ENCODE assay signal across 8 cellular contexts in genomic region chr2:223944704-223945531, GRCh38. TPM values are rescaled to one million over a fixed set of nuclear protein-coding genes. Genes with fewer than 3 reads are reported as not detected.
A peak's percentile ranks its signal among the peaks of the same experiment; 100 is the strongest.
DNase-seq lines count a peak whose midpoint lies in the region; ATAC-seq and TF ChIP-seq lines count a peak whose summit lies in the region.

WDFY1 (minus strand) TSS chr2:223945335; CDS start chr2:223945284, 51 bp downstream.

- peaks cover 22% of the 10 kb centered on the region for H3K36me3 Mint-ChIP-seq in activated CD4-positive, alpha-beta T cell treated with anti-CD3 and anti-CD28 coated beads for 36 hours (ENCODE audit: low read depth)

- POLR2A ChIA-PET in activated CD4-positive, alpha-beta T cell treated with anti-CD3 and anti-CD28 coated beads for 36 hours (lab: Charles Lee) = interaction anchor here (0.6 kb wide), 1 partner anchor 16 kb away, joined by 3 read pairs; no protein-coding TSS in a partner anchor

- peaks cover 62% of the 10 kb centered on the region for H3K4me1 Mint-ChIP-seq in activated CD4-positive, alpha-beta T cell treated with anti-CD3 and anti-CD28 coated beads for 36 hours

- H3K4me3 ChIP-seq in choroid plexus epithelial cell (ENCODE audit: low read depth, low read length) = peak within 1 kb of the TSS; percentile 98

- peak within 1 kb of the TSS; percentile 90 for H3K27ac Mint-ChIP-seq in activated CD4-positive, alpha-beta T cell treated with anti-CD3 and anti-CD28 coated beads for 36 hours

- peaks cover 1% of the 10 kb centered on the region for H3K27me3 Mint-ChIP-seq in activated CD4-positive, alpha-beta T cell treated with anti-CD3 and anti-CD28 coated beads for 36 hours

- intact Hi-C loops in activated CD4-positive, alpha-beta T cell treated with anti-CD3 and anti-CD28 coated beads for 36 hours (cut with DNase I, micrococcal nuclease) = loop anchor here (1.0 to 10.0 kb wide), 7 partner anchors 12 to 1523 kb away; partner anchors contain the start of genes MRPL44 (in 2 of the 2), ACSL3 (in 1 of the 2), CUL3 (in 1 of the 2) and SGPP2 (in 1 of the 2)

- peak within 1 kb of the TSS; percentile 90 for H3K4me3 Mint-ChIP-seq in activated CD4-positive, alpha-beta T cell treated with anti-CD3 and anti-CD28 coated beads for 36 hours

- CTCF ChIA-PET in activated CD4-positive, alpha-beta T cell treated with anti-CD3 and anti-CD28 coated beads for 36 hours (lab: Charles Lee) = interaction anchor here (0.9 to 1.9 kb wide), 2 partner anchors 25 to 184 kb away, joined by 3 to 6 read pairs; no protein-coding TSS in a partner anchor

- ATAC-seq in GM19043 (IDR thresholded peaks at IDR 0.05; ENCODE audit: low read depth, unreplicated experiment) = peak; percentile 78
- ATAC-seq in HG03342 (IDR thresholded peaks at IDR 0.05; ENCODE audit: unreplicated experiment) = peak; percentile 79
- ATAC-seq in activated CD4-positive, alpha-beta T cell treated with anti-CD3 and anti-CD28 coated beads for 36 hours = peak; percentile 52

- DNase-seq in AML-193 (lab: John Stamatoyannopoulos, UW) = peak; percentile 61 to 84
- DNase-seq in NCI-H510A (lab: John Stamatoyannopoulos, UW) = peak; percentile 73
- DNase-seq in activated CD4-positive, alpha-beta T cell treated with anti-CD3 and anti-CD28 coated beads for 36 hours = peak; percentile 90
- DNase-seq in choroid plexus epithelial cell (ENCODE audit: low read depth) = peak; percentile 92
- peak; percentile 91 for DNase-seq in kidney tubule cell (ENCODE audit: low spot score)
- DNase-seq in stimulated activated CD4-positive, alpha-beta T cell treated with anti-CD3 and anti-CD28 coated beads, Interleukin-1b, Interleukin-23, amount 100 ng/mL, for 1 hour (ENCODE audit: low read depth in 2 of 2) = peak; percentile 49 to 62

- no peak for TF ChIP-seq CTCF in choroid plexus epithelial cell (conservative IDR thresholded peaks at IDR 0.05; ENCODE audit: low read depth, low read length)

- peaks cover 5% of the 10 kb centered on the region for H3K9me3 Mint-ChIP-seq in activated CD4-positive, alpha-beta T cell treated with anti-CD3 and anti-CD28 coated beads for 36 hours (ENCODE audit: low read depth)

RNA-seq across cellular contexts. Expression of gene WDFY1, which starts in this region (rescaled TPM):
- total RNA-seq in activated CD4-positive, alpha-beta T cell treated with anti-CD3 and anti-CD28 coated beads for 36 hours = 10 to 100 TPM; 33.6 to 37.5 TPM

Comparison
In these comparisons a context has a peak if more than half of its experiments do, and no peak if none do; other contexts are left out.
1. Peak in every context shown above with its lines: DNase-seq, ATAC-seq and H3K4me3 ChIP-seq.